In genomic region chr16:78002915-78003538, GRCh38 we compare ENCODE assay signal across 1 cellular context.
TF ChIP-seq lines count a peak whose summit lies in the region.

No MANE protein-coding gene starts in this region.

TF ChIP-seq in HepG2, 621 proteins besides CTCF, POLR2A, EP300 and RAD21 (continued from another document and continues in another):
- TF ChIP-seq KIAA2018 (CRISPR knock-in tag; IDR thresholded peaks at IDR 0.05; ENCODE audit: borderline replicate concordance) (no peak), CENPX (CRISPR knock-in tag; IDR thresholded peaks at IDR 0.05) (no peak), LRRFIP1 (CRISPR knock-in tag; conservative IDR thresholded peaks at IDR 0.05) (no peak), BRD4 (CRISPR knock-in tag; IDR thresholded peaks at IDR 0.05) (no peak), MXI1 (IDR thresholded peaks at IDR 0.05; ENCODE audit: borderline replicate concordance, low read depth, low read length) (no peak), ZNF275 (CRISPR knock-in tag; IDR thresholded peaks at IDR 0.05; ENCODE audit: borderline replicate concordance) (no peak), ZNF17 (CRISPR knock-in tag; IDR thresholded peaks at IDR 0.05) (no peak), AKNA (CRISPR knock-in tag; IDR thresholded peaks at IDR 0.05; ENCODE audit: borderline replicate concordance) (no peak), RFXAP (CRISPR knock-in tag; IDR thresholded peaks at IDR 0.05; ENCODE audit: borderline replicate concordance) (peak; percentile 79; the same call in 1 of the 2 replicates), KDM6A (CRISPR knock-in tag; IDR thresholded peaks at IDR 0.05; ENCODE audit: low read depth) (no peak), PBX2 (CRISPR knock-in tag; IDR thresholded peaks at IDR 0.05) (no peak), HBP1 (CRISPR knock-in tag; IDR thresholded peaks at IDR 0.05; ENCODE audit: low read depth) (no peak), HOMEZ (CRISPR knock-in tag; IDR thresholded peaks at IDR 0.05; ENCODE audit: low read depth) (no peak), AGO1 (IDR thresholded peaks at IDR 0.05; ENCODE audit: low read depth, low read length, poor library complexity, severe bottlenecking) (no peak), ZBTB39 (CRISPR knock-in tag; IDR thresholded peaks at IDR 0.05) (no peak), YY1 (IDR thresholded peaks at IDR 0.05; ENCODE audit: insufficient read depth, insufficient replicate concordance, low read depth, low read length) (peak; percentile 71), GFI1 (CRISPR knock-in tag; IDR thresholded peaks at IDR 0.05; ENCODE audit: borderline replicate concordance) (no peak), ZNF713 (CRISPR knock-in tag; IDR thresholded peaks at IDR 0.05) (no peak), ZNF891 (CRISPR knock-in tag; IDR thresholded peaks at IDR 0.05) (no peak), ATF6 (CRISPR knock-in tag; conservative IDR thresholded peaks at IDR 0.05) (no peak), SALL1 (CRISPR knock-in tag; IDR thresholded peaks at IDR 0.05) (peak; percentile 18; the same call in 1 of the 2 replicates)
